1 cellular context compared by ENCODE assay signal in genomic region chr7:2666130-2666529, GRCh38.
TF ChIP-seq lines count a peak whose summit lies in the region.

No MANE protein-coding gene starts in this region.

TF ChIP-seq in IMR-90, 13 proteins besides CTCF, POLR2A, EP300 and RAD21 (continued from another document):
- TF ChIP-seq USF2 (IDR thresholded peaks at IDR 0.05; ENCODE audit: low read depth, low read length) (no peak), BHLHE40 (IDR thresholded peaks at IDR 0.05; ENCODE audit: low read depth, low read length) (no peak), FOS (IDR thresholded peaks at IDR 0.05; ENCODE audit: low read depth, low read length) (no peak), CEBPB (IDR thresholded peaks at IDR 0.05; ENCODE audit: low read depth, low read length) (no peak), SMC3 (IDR thresholded peaks at IDR 0.05; ENCODE audit: low read depth, low read length) (no peak), MAZ (IDR thresholded peaks at IDR 0.05; ENCODE audit: borderline replicate concordance, low read depth, low read length) (no peak)
